8 cellular contexts compared by ENCODE assay signal in genomic region chr4:52861171-52861873, GRCh38. TPM values are rescaled to one million over a fixed set of nuclear protein-coding genes. Genes with fewer than 3 reads are reported as not detected.
DNase-seq lines count a peak whose midpoint lies in the region; ATAC-seq and TF ChIP-seq lines count a peak whose summit lies in the region.

No MANE protein-coding gene starts in this region.

- ATAC-seq in heart left ventricle (peak in 2 of 4 donors; percentile 3 to 28), HG02759 (IDR thresholded peaks at IDR 0.05; ENCODE audit: unreplicated experiment) (no peak), HG03139 (IDR thresholded peaks at IDR 0.05; ENCODE audit: unreplicated experiment) (no peak)

- peak overlapping the region; percentile 75 for H3K4me3 Mint-ChIP-seq in T-helper 2 cell treated with Interferon-gamma antibody and Interleukin-4, amounts not matched to agents 5 μg/mL and 100 μg/mL, for 36 hours

- peaks cover 33% of the 10 kb centered on the region for H3K27me3 Mint-ChIP-seq in T-helper 2 cell treated with Interferon-gamma antibody and Interleukin-4, amounts not matched to agents 5 μg/mL and 100 μg/mL, for 36 hours (ENCODE audit: low read depth)

- DNase-seq in GM12865 (ENCODE audit: low read depth) (no peak), heart left ventricle (no peak), skeletal muscle cell (ENCODE audit: low read depth) (no peak), NCI-H524 treated with DMSO at 0.1 percent for 48 hours (lab: John Stamatoyannopoulos, UW) (no peak), NCI-H2196 (lab: John Stamatoyannopoulos, UW; ENCODE audit: unreplicated experiment) (no peak)
- no peak for DNase-seq in T-helper 2 cell treated with Interferon-gamma antibody and Interleukin-4, amounts not matched to agents 5 μg/mL and 100 μg/mL, for 36 hours (ENCODE audit: low spot score)

- WGBS in heart left ventricle, 4 donors = 36 to 38% (median 36%) methylated on average over 27 of the region's 27 CpGs

- peaks cover 0 to 41% (median 27%) of the 10 kb centered on the region in 12 donors for H3K4me1 ChIP-seq in heart left ventricle

- peaks cover 5% of the 10 kb centered on the region for H3K9me3 Mint-ChIP-seq in T-helper 2 cell treated with Interferon-gamma antibody and Interleukin-4, amounts not matched to agents 5 μg/mL and 100 μg/mL, for 36 hours

- H3K36me3 Mint-ChIP-seq in T-helper 2 cell treated with Interferon-gamma antibody and Interleukin-4, amounts not matched to agents 5 μg/mL and 100 μg/mL, for 36 hours (ENCODE audit: low read depth) = no peaks in the 10 kb centered on the region

- intact Hi-C loops in heart left ventricle (cut with DNase I) = loop anchor here in 9 of 10 donors (5.0 to 10.0 kb wide), 11 partner anchors 93 to 487 kb away; no protein-coding TSS in a partner anchor

- H3K36me3 ChIP-seq in heart left ventricle = peaks cover 0 to 14% (median 4%) of the 10 kb centered on the region in 9 donors

- TF ChIP-seq POLR2A in heart left ventricle (IDR thresholded peaks at IDR 0.05) = no peak

- peaks cover 0 to 15% (median 0%) of the 10 kb centered on the region in 9 donors for H3K27me3 ChIP-seq in heart left ventricle

- H3K9me3 ChIP-seq in heart left ventricle = peaks cover 0 to 10% (median 3%) of the 10 kb centered on the region in 12 donors

- H3K4me3 ChIP-seq in GM12865 (ENCODE audit: low read depth, low read length) (peak overlapping the region; percentile 54), heart left ventricle (peak overlapping the region; percentile 64 to 91 (median 74)), skeletal muscle cell (ENCODE audit: low read depth, low read length) (peak overlapping the region; percentile 61)

- H3K27ac ChIP-seq in heart left ventricle = peak overlapping the region in 9 of 12 donors; percentile 17 to 90 (median 77)

- H3K4me1 Mint-ChIP-seq in T-helper 2 cell treated with Interferon-gamma antibody and Interleukin-4, amounts not matched to agents 5 μg/mL and 100 μg/mL, for 36 hours (ENCODE audit: low read depth) = peaks cover 9% of the 10 kb centered on the region

- TF ChIP-seq CTCF in GM12865 (IDR thresholded peaks at IDR 0.05; ENCODE audit: insufficient read depth, low read depth, low read length, missing control alignments) = no peak
- no peak for TF ChIP-seq CTCF in heart left ventricle (IDR thresholded peaks at IDR 0.05)

- no peak overlapping the region for H3K27ac Mint-ChIP-seq in T-helper 2 cell treated with Interferon-gamma antibody and Interleukin-4, amounts not matched to agents 5 μg/mL and 100 μg/mL, for 36 hours

RNA-seq across cellular contexts. Expression of gene RASL11B, which starts 0.8 kb away (rescaled TPM):
- 10 to 100 TPM in 2 of 9 donors, 1 to 10 TPM in 7; 2.7 to 16.1 (median 5.5) TPM for total RNA-seq in heart left ventricle
- 1 to 10 TPM; 4.4 to 8.0 TPM for polyA plus RNA-seq in heart left ventricle
